In the genomic region with DNA sequence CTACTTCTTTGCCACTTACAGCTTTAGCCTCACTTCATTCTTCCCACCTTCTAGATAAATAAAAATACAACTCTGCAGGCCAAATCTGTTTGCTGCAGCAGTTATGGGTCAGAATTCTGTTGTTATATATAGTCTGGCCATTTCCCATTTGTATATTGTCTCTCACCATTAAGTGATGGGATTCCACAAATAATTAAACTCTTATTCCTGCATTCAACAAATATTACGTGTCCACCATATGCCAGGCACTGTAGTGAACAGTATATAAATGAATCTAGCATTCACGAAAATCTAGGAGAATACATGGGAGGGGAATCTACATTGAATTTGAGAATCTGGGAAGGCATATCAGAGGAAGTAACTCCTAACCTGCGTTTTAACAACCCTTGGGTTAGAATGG, we compare ENCODE assay signal across 28 cellular contexts. TPM values are rescaled to one million over a fixed set of nuclear protein-coding genes. Genes with fewer than 3 reads are reported as not detected.
DNase-seq lines count a peak whose midpoint lies in the region; ATAC-seq and TF ChIP-seq lines count a peak whose summit lies in the region.
"Had no signal": no experiment of that assay in that cellular context is flagged by ENCODE, and none has a peak within 500 bp of the region (broad histone marks: within the 10 kb centered on the region; RNA-seq: fewer than 3 reads in every experiment).

No MANE protein-coding gene starts in this region.

- no peaks in the 10 kb centered on the region for H3K79me2 ChIP-seq in KMS-11 (ENCODE audit: insufficient read depth, low read depth)

- H3K9me3 Mint-ChIP-seq in Calu3 (ENCODE audit: low read depth, unreplicated experiment) (no peaks in the 10 kb centered on the region), chondrocyte (ENCODE audit: low read depth) (peaks cover under 1% of the 10 kb centered on the region)
- H3K9me3 Mint-ChIP-seq: activated naive CD8-positive, alpha-beta T cell treated with anti-CD3 and anti-CD28 coated beads, Interleukin-2, amount 50 U/mL, for 24 hours; activated T-cell treated with anti-CD3 and anti-CD28 coated beads, Interleukin-2, amount 50 U/mL, for 24 hours; natural killer cell treated with Interleukin-12 subunit alpha and Interleukin-12 subunit beta and Interleukin-15 and Interleukin-18, amount 100 ng/mL, for 72 hours; stimulated activated naive B cell treated with anti-CD40 and anti-IgM and Interleukin-4, amounts not matched to agents 10 μg/mL and 1 μg/mL and 100 μg/mL, for 72 hours; T-helper 1 cell treated with Interleukin-12 subunit alpha and Interleukin-12 subunit beta and Interleukin-4 antibody, amounts not matched to agents 30 μg/mL and 1 μg/mL, for 36 hours had no signal

- 90% methylated on average over 3 of the region's 3 CpGs for WGBS in sigmoid colon, 2 donors

- DNase-seq in Calu3 (no peak), chondrocyte (ENCODE audit: low spot score) (no peak), sigmoid colon (no peak), NCI-H1694 (lab: John Stamatoyannopoulos, UW) (no peak), DMS53 treated with DMSO at 0.1 percent for 48 hours (lab: John Stamatoyannopoulos, UW; ENCODE audit: unreplicated experiment) (no peak), NCI-H748 (lab: John Stamatoyannopoulos, UW; ENCODE audit: unreplicated experiment) (no peak)
- DNase-seq: activated CD4-positive, alpha-beta T cell treated with anti-CD3 and anti-CD28 coated beads for 36 hours; activated CD8-positive, alpha-beta memory T cell treated with anti-CD3 and anti-CD28 coated beads for 24 hours; activated gamma-delta T cell treated with Interleukin-2 at 50 U/mL for 16 hours; activated naive CD8-positive, alpha-beta T cell treated with anti-CD3 and anti-CD28 coated beads, Interleukin-2, amount 50 U/mL, for 24 hours; activated T-cell treated with anti-CD3 and anti-CD28 coated beads, Interleukin-2, amount 50 U/mL, for 24 hours; colonic mucosa; COR-L47; effector memory CD4-positive, alpha-beta T cell; NCI-H1417 treated with DMSO at 0.1 percent for 48 hours; NCI-H446 treated with DMSO at 0.1 percent for 48 hours; SIG-M5; stimulated activated CD4-positive, alpha-beta T cell treated with anti-CD3 and anti-CD28 coated beads, Interleukin-2, amount 100 ng/mL, for 48 hours; stimulated activated naive B cell treated with anti-CD40 and anti-IgM and Interleukin-4, amounts not matched to agents 10 μg/mL and 1 μg/mL and 100 μg/mL, for 72 hours had no signal

- H3K36me3 Mint-ChIP-seq in Calu3 (ENCODE audit: insufficient read depth, unreplicated experiment) (no peaks in the 10 kb centered on the region), chondrocyte (ENCODE audit: low read depth) (no peaks in the 10 kb centered on the region)
- H3K36me3 Mint-ChIP-seq: natural killer cell treated with Interleukin-12 subunit alpha and Interleukin-12 subunit beta and Interleukin-15 and Interleukin-18, amount 100 ng/mL, for 72 hours; stimulated activated naive B cell treated with anti-CD40 and anti-IgM and Interleukin-4, amounts not matched to agents 10 μg/mL and 1 μg/mL and 100 μg/mL, for 72 hours had no signal

- peak overlapping the region; percentile 34; the same call in 1 of the 2 replicates for H3K4me2 ChIP-seq in KMS-11

- H3K4me3 Mint-ChIP-seq in Calu3 (ENCODE audit: low read depth, unreplicated experiment) (no peak overlapping the region), chondrocyte (ENCODE audit: unreplicated experiment) (no peak overlapping the region)
- H3K4me3 Mint-ChIP-seq: activated CD4-positive, alpha-beta T cell treated with anti-CD3 and anti-CD28 coated beads for 36 hours; activated naive CD8-positive, alpha-beta T cell treated with anti-CD3 and anti-CD28 coated beads, Interleukin-2, amount 50 U/mL, for 24 hours; activated T-cell treated with anti-CD3 and anti-CD28 coated beads, Interleukin-2, amount 50 U/mL, for 24 hours; natural killer cell treated with Interleukin-12 subunit alpha and Interleukin-12 subunit beta and Interleukin-15 and Interleukin-18, amount 100 ng/mL, for 72 hours; stimulated activated naive B cell treated with anti-CD40 and anti-IgM and Interleukin-4, amounts not matched to agents 10 μg/mL and 1 μg/mL and 100 μg/mL, for 72 hours; T-helper 1 cell treated with Interleukin-12 subunit alpha and Interleukin-12 subunit beta and Interleukin-4 antibody, amounts not matched to agents 30 μg/mL and 1 μg/mL, for 36 hours had no signal

- no peak overlapping the region for H3K4me3 ChIP-seq in KMS-11 (IDR thresholded peaks at IDR 0.05; ENCODE audit: insufficient read depth, low read depth, low read length)
- no peak overlapping the region for H3K4me3 ChIP-seq in sigmoid colon
- H3K4me3 ChIP-seq: BLaER1 treated with 17β-estradiol and CSF1 and Interleukin-3, amounts not matched to agents 10 nM and 100 nM; breast epithelium; colonic mucosa; left lung; MG63; thoracic aorta had no signal

- H3K36me3 ChIP-seq in KMS-11 (ENCODE audit: insufficient read depth) (no peaks in the 10 kb centered on the region), sigmoid colon (no peaks in the 10 kb centered on the region)
- H3K36me3 ChIP-seq: BLaER1 treated with 17β-estradiol and CSF1 and Interleukin-3, amounts not matched to agents 10 nM and 100 nM; breast epithelium; colonic mucosa; left lung; MG63; thoracic aorta had no signal

- H3K27me3 ChIP-seq in KMS-11 (ENCODE audit: insufficient read depth, low read depth) (no peaks in the 10 kb centered on the region), sigmoid colon (no peaks in the 10 kb centered on the region)
- H3K27me3 ChIP-seq: BLaER1 treated with 17β-estradiol and CSF1 and Interleukin-3, amounts not matched to agents 10 nM and 100 nM; breast epithelium; colonic mucosa; left lung; MG63 had no signal

- no peaks in the 10 kb centered on the region for H3K9me3 ChIP-seq in sigmoid colon
- H3K9me3 ChIP-seq: BLaER1 treated with 17β-estradiol and CSF1 and Interleukin-3, amounts not matched to agents 10 nM and 100 nM; breast epithelium; colonic mucosa; left lung; MG63; thoracic aorta had no signal

- TF ChIP-seq POLR2A in sigmoid colon (IDR thresholded peaks at IDR 0.05), result no peak

- H4K20me1 ChIP-seq in KMS-11 (ENCODE audit: insufficient read depth), result no peaks in the 10 kb centered on the region
- H4K20me1 ChIP-seq: BLaER1 treated with 17β-estradiol and CSF1 and Interleukin-3, amounts not matched to agents 10 nM and 100 nM had no signal

- no peak overlapping the region for H3K9ac ChIP-seq in KMS-11
- H3K9ac ChIP-seq: BLaER1 treated with 17β-estradiol and CSF1 and Interleukin-3, amounts not matched to agents 10 nM and 100 nM had no signal

- no TSS peak for BruUV-seq in Calu3 (replicated peaks; lab: Mats Ljungman, UMichigan)

- CTCF ChIA-PET in Calu3 (lab: Charles Lee), result interaction anchor here (0.6 kb wide), 1 partner anchor 304 kb away, joined by 3 read pairs; no protein-coding TSS in a partner anchor

- H2AFZ ChIP-seq in KMS-11 (ENCODE audit: low read depth), result no peak overlapping the region

- intact Hi-C loops in Calu3 (cut with micrococcal nuclease; ENCODE audit: unreplicated experiment), result no loop called here
- intact Hi-C loops in sigmoid colon (cut with DNase I), result no loop called here

- H3K27ac Mint-ChIP-seq in Calu3 (ENCODE audit: unreplicated experiment) (peak overlapping the region; percentile 37), chondrocyte (ENCODE audit: unreplicated experiment) (peak overlapping the region; percentile 76)
- H3K27ac Mint-ChIP-seq: activated CD4-positive, alpha-beta T cell treated with anti-CD3 and anti-CD28 coated beads for 36 hours; activated naive CD8-positive, alpha-beta T cell treated with anti-CD3 and anti-CD28 coated beads, Interleukin-2, amount 50 U/mL, for 24 hours; activated T-cell treated with anti-CD3 and anti-CD28 coated beads, Interleukin-2, amount 50 U/mL, for 24 hours; natural killer cell treated with Interleukin-12 subunit alpha and Interleukin-12 subunit beta and Interleukin-15 and Interleukin-18, amount 100 ng/mL, for 72 hours; stimulated activated naive B cell treated with anti-CD40 and anti-IgM and Interleukin-4, amounts not matched to agents 10 μg/mL and 1 μg/mL and 100 μg/mL, for 72 hours; T-helper 1 cell treated with Interleukin-12 subunit alpha and Interleukin-12 subunit beta and Interleukin-4 antibody, amounts not matched to agents 30 μg/mL and 1 μg/mL, for 36 hours had no signal

- no peak for TF ChIP-seq CTCF in Calu3 (IDR thresholded peaks at IDR 0.05; ENCODE audit: unreplicated experiment)
- TF ChIP-seq CTCF in KMS-11 (conservative IDR thresholded peaks at IDR 0.05; ENCODE audit: low read depth, low read length), result no peak
- TF ChIP-seq CTCF in chondrocyte (IDR thresholded peaks at IDR 0.05), result no peak
- TF ChIP-seq CTCF in sigmoid colon (IDR thresholded peaks at IDR 0.05), result no peak

- H3K4me1 ChIP-seq in KMS-11 (ENCODE audit: low read depth, poor library complexity, severe bottlenecking) (peaks cover 22% of the 10 kb centered on the region), sigmoid colon (peaks cover 0 to 16% (median 12%) of the 10 kb centered on the region in 4 donors)
- H3K4me1 ChIP-seq: breast epithelium, colonic mucosa had no signal

- H3K27me3 Mint-ChIP-seq in Calu3 (ENCODE audit: unreplicated experiment) (no peaks in the 10 kb centered on the region), chondrocyte (ENCODE audit: low read depth) (no peaks in the 10 kb centered on the region)
- H3K27me3 Mint-ChIP-seq: activated CD4-positive, alpha-beta T cell treated with anti-CD3 and anti-CD28 coated beads for 36 hours; activated naive CD8-positive, alpha-beta T cell treated with anti-CD3 and anti-CD28 coated beads, Interleukin-2, amount 50 U/mL, for 24 hours; activated T-cell treated with anti-CD3 and anti-CD28 coated beads, Interleukin-2, amount 50 U/mL, for 24 hours; natural killer cell treated with Interleukin-12 subunit alpha and Interleukin-12 subunit beta and Interleukin-15 and Interleukin-18, amount 100 ng/mL, for 72 hours; stimulated activated naive B cell treated with anti-CD40 and anti-IgM and Interleukin-4, amounts not matched to agents 10 μg/mL and 1 μg/mL and 100 μg/mL, for 72 hours had no signal

- no peak for TF ChIP-seq EP300 in sigmoid colon (IDR thresholded peaks at IDR 0.05)

- H3K27ac ChIP-seq in KMS-11, result no peak overlapping the region
- H3K27ac ChIP-seq in sigmoid colon, result peak overlapping the region in 3 of 4 donors; percentile 54 to 64 (median 63)
- H3K27ac ChIP-seq: BLaER1 treated with 17β-estradiol and CSF1 and Interleukin-3, amounts not matched to agents 10 nM and 100 nM; breast epithelium; colonic mucosa had no signal

- H3K4me1 Mint-ChIP-seq in Calu3 (ENCODE audit: low read depth, unreplicated experiment) (peaks cover 16% of the 10 kb centered on the region), chondrocyte (ENCODE audit: low read depth) (peaks cover 49% of the 10 kb centered on the region)
- H3K4me1 Mint-ChIP-seq: activated CD4-positive, alpha-beta T cell treated with anti-CD3 and anti-CD28 coated beads for 36 hours had no signal

- ATAC-seq in GM18868 (IDR thresholded peaks at IDR 0.05; ENCODE audit: unreplicated experiment), result no peak
- ATAC-seq: activated CD4-positive, alpha-beta T cell treated with anti-CD3 and anti-CD28 coated beads for 36 hours; activated naive CD8-positive, alpha-beta T cell treated with anti-CD3 and anti-CD28 coated beads, Interleukin-2, amount 50 U/mL, for 24 hours; natural killer cell treated with Interleukin-12 subunit alpha and Interleukin-12 subunit beta and Interleukin-15 and Interleukin-18, amount 100 ng/mL, for 72 hours; stimulated activated naive B cell treated with anti-CD40 and anti-IgM and Interleukin-4, amounts not matched to agents 10 μg/mL and 1 μg/mL and 100 μg/mL, for 72 hours had no signal

RNA-seq across cellular contexts. Expression of a gene that starts 5.7 kb away (rescaled TPM):
- 25.7 and 27.4 TPM in 2 replicates for total RNA-seq in Calu3 (2022)
- 27.6 to 33.1 TPM (median 31.1 TPM) in 3 replicates for total RNA-seq in chondrocyte
- total RNA-seq in sigmoid colon, result 1 to 10 TPM; 4.2 to 9.2 (median 7.1) TPM
- 10 to 100 TPM; 13.8 to 23.4 (median 17.6) TPM for polyA plus RNA-seq in sigmoid colon

RNA-seq across cellular contexts. Expression of a gene that starts 11.0 kb away (rescaled TPM):
- total RNA-seq in Calu3 (2022) (70.7 and 75.2 TPM in 2 replicates), chondrocyte (63.2 to 80.7 TPM (median 69.4 TPM) in 3 replicates), sigmoid colon (10 to 100 TPM; 45.7 to 72.4 (median 52.2) TPM)
- 10 to 100 TPM; 13.2 to 17.8 (median 14.8) TPM for polyA plus RNA-seq in sigmoid colon

RNA-seq across cellular contexts. Expression of a gene that starts 51.5 kb away (rescaled TPM):
- total RNA-seq in Calu3 (2022) (63.6 and 65.1 TPM in 2 replicates), chondrocyte (89.7 to 98.7 TPM (median 91.4 TPM) in 3 replicates), sigmoid colon (100 to 1,000 TPM in 3 of 4 donors, 10 to 100 TPM in 1; 94.6 to 128 (median 111) TPM)
- 10 to 100 TPM in 2 of 3 donors, 1 to 10 TPM in 1; 8.7 to 12.6 (median 11.6) TPM for polyA plus RNA-seq in sigmoid colon

RNA-seq across cellular contexts. Expression of a gene that starts 51.7 kb away (rescaled TPM):
- total RNA-seq in Calu3 (2022), result 69.9 and 73.7 TPM in 2 replicates
- total RNA-seq in chondrocyte, result 21.3 to 32.4 TPM (median 23.8 TPM) in 3 replicates
- total RNA-seq in sigmoid colon, result 10 to 100 TPM; 24.6 to 47.6 (median 36.8) TPM
- polyA plus RNA-seq in sigmoid colon, result 10 to 100 TPM; 19.9 to 22.2 (median 21.0) TPM
